In genomic region chr4:149999485-150000074, GRCh38 we compare ENCODE assay signal across 8 cellular contexts.
DNase-seq lines count a peak whose midpoint lies in the region; ATAC-seq and TF ChIP-seq lines count a peak whose summit lies in the region.

No MANE protein-coding gene starts in this region.

- no peaks in the 10 kb centered on the region for H3K36me3 ChIP-seq in Peyer's patch
- no peaks in the 10 kb centered on the region for H3K36me3 ChIP-seq in mucosa of descending colon (ENCODE audit: low read depth)

- DNase-seq in GM04504 (ENCODE audit: low read depth), result peak; percentile 58
- DNase-seq in HT-29 (ENCODE audit: low spot score), result peak; percentile 53
- DNase-seq in Peyer's patch, result peak in 1 of 3 donors; percentile 17
- DNase-seq in epithelial cell of esophagus (ENCODE audit: low read depth), result peak; percentile 70
- DNase-seq in mucosa of descending colon, result peak in 1 of 3 donors; percentile 31
- DNase-seq in activated CD4-positive, CD25-positive, alpha-beta regulatory T cell treated with anti-CD3 and anti-CD28 coated beads, Interleukin-2, amount 50 U/mL, for 72 hours, result no peak
- no peak for DNase-seq in ureter (ENCODE audit: low spot score)

- peak; percentile 42 for ATAC-seq in mucosa of descending colon
- no peak for ATAC-seq in HG02759 (IDR thresholded peaks at IDR 0.05; ENCODE audit: unreplicated experiment)

- H3K4me1 ChIP-seq in Peyer's patch (peaks cover 0 to 7% (median 0%) of the 10 kb centered on the region in 4 donors), mucosa of descending colon (ENCODE audit: low read depth) (no peaks in the 10 kb centered on the region)

- TF ChIP-seq CTCF in Peyer's patch (IDR thresholded peaks at IDR 0.05) (peak in 5 of 6 experiments; percentile 3 to 59 (median 56)), epithelial cell of esophagus (IDR thresholded peaks at IDR 0.05; ENCODE audit: insufficient read depth, low read depth, low read length, missing control alignments) (peak; percentile 84), mucosa of descending colon (IDR thresholded peaks at IDR 0.05) (no peak)

- H3K4me3 ChIP-seq in Peyer's patch (no peak overlapping the region), epithelial cell of esophagus (ENCODE audit: low read length) (no peak overlapping the region), mucosa of descending colon (no peak overlapping the region)

- TF ChIP-seq POLR2A in Peyer's patch (IDR thresholded peaks at IDR 0.05), result no peak

- no peak overlapping the region for H3K27ac ChIP-seq in Peyer's patch

- no peaks in the 10 kb centered on the region for H3K27me3 ChIP-seq in Peyer's patch

- H3K9me3 ChIP-seq in Peyer's patch, result no peaks in the 10 kb centered on the region
- H3K9me3 ChIP-seq in mucosa of descending colon, result no peaks in the 10 kb centered on the region

- intact Hi-C loops in mucosa of descending colon (cut with DNase I, micrococcal nuclease), result loop anchor here (10.0 kb wide), 3 partner anchors 215 to 865 kb away; no protein-coding TSS in a partner anchor

Comparison
In these comparisons a context has a peak if more than half of its experiments do, and no peak if none do; other contexts are left out.
1. DNase-seq: peak in GM04504 (single experiment), HT-29 (single experiment) and epithelial cell of esophagus (single experiment); none in activated CD4-positive, CD25-positive, alpha-beta regulatory T cell treated with anti-CD3 and anti-CD28 coated beads, Interleukin-2, amount 50 U/mL, for 72 hours (single experiment) and ureter (single experiment).